Comparison of ENCODE assay signal across 21 cellular contexts in genomic region chr3:153338487-153338886, GRCh38.
DNase-seq lines count a peak whose midpoint lies in the region; ATAC-seq, FAIRE-seq and TF ChIP-seq lines count a peak whose summit lies in the region.
"Had no signal": no experiment of that assay in that cellular context is flagged by ENCODE, and none has a peak within 500 bp of the region (broad histone marks: within the 10 kb centered on the region; RNA-seq: fewer than 3 reads in every experiment).

No MANE protein-coding gene starts in this region.

- H3K27me3 Mint-ChIP-seq in astrocyte (ENCODE audit: low read depth, unreplicated experiment) (no peaks in the 10 kb centered on the region), H9 (ENCODE audit: low read depth) (peaks cover 10% of the 10 kb centered on the region)
- H3K27me3 Mint-ChIP-seq: activated naive CD4-positive, alpha-beta T cell treated with anti-CD3 and anti-CD28 coated beads, Interleukin-2, amount 50 U/mL, for 24 hours; CD4-positive, alpha-beta T cell had no signal

- H2BK5ac ChIP-seq in H9 (ENCODE audit: insufficient read length, low read length), result no peak overlapping the region

- no peaks in the 10 kb centered on the region for H3K9me3 ChIP-seq in astrocyte (ENCODE audit: insufficient read depth, low read depth, low read length)
- H3K9me3 ChIP-seq in H9 (ENCODE audit: control insufficient read depth, low read depth, low read length), result peaks cover 7% of the 10 kb centered on the region
- no peaks in the 10 kb centered on the region for H3K9me3 ChIP-seq in body of pancreas
- H3K9me3 ChIP-seq: colonic mucosa, pancreas, Peyer's patch, thyroid gland had no signal

- peak overlapping the region; percentile 97 for H3K27ac Mint-ChIP-seq in astrocyte (ENCODE audit: unreplicated experiment)
- no peak overlapping the region for H3K27ac Mint-ChIP-seq in H9
- H3K27ac Mint-ChIP-seq: activated naive CD4-positive, alpha-beta T cell treated with anti-CD3 and anti-CD28 coated beads, Interleukin-2, amount 50 U/mL, for 24 hours; CD4-positive, alpha-beta T cell; WTC11 had no signal

- TF ChIP-seq POLR2A in body of pancreas (IDR thresholded peaks at IDR 0.05), result no peak

- H2BK20ac ChIP-seq in H9 (ENCODE audit: low read depth, low read length, poor library complexity, severe bottlenecking), result no peak overlapping the region

- no peak overlapping the region for H4K5ac ChIP-seq in H9 (ENCODE audit: insufficient read length, low read depth, low read length)

- no peak for FAIRE-seq in astrocyte (lab: Jason Lieb, UNC)
- FAIRE-seq: pancreas had no signal

- DNase-seq in EH (ENCODE audit: low read depth) (peak; percentile 60), astrocyte (ENCODE audit: low read depth) (peak; percentile 80), fibroblast of villous mesenchyme (ENCODE audit: low read depth) (peak; percentile 40), pons (ENCODE audit: low spot score) (peak; percentile 14), H9 (no peak), body of pancreas (no peak)
- DNase-seq in stimulated activated CD4-positive, alpha-beta T cell treated with anti-CD3 and anti-CD28 coated beads, Interleukin-2, amount 100 ng/mL, for 24 hours, result no peak
- DNase-seq: CD4-positive, alpha-beta T cell; colonic mucosa; Karpas-422; NCI-H1694; NCI-H526; pancreas; Peyer's patch; stimulated activated CD4-positive, alpha-beta T cell treated with anti-CD3 and anti-CD28 coated beads, Interleukin-1b, Interleukin-23, amount 100 ng/mL, for 48 hours; SW 1271; thyroid gland had no signal

- no peak overlapping the region for H2BK12ac ChIP-seq in H9 (ENCODE audit: insufficient read length, low read depth, low read length)

- no peak overlapping the region for H3K14ac ChIP-seq in H9 (ENCODE audit: insufficient read depth, low read length)

- H2AK5ac ChIP-seq in H9 (ENCODE audit: insufficient read length, low read length), result no peak overlapping the region

- no peak overlapping the region for H3K4ac ChIP-seq in H9 (ENCODE audit: low read depth, low read length)

- peaks cover 37% of the 10 kb centered on the region for H3K4me1 Mint-ChIP-seq in astrocyte (ENCODE audit: low read depth, unreplicated experiment)
- peaks cover 0 to 2% of the 10 kb centered on the region in 2 experiments; a peak in 1 of 4 replicates for H3K4me1 Mint-ChIP-seq in H9
- H3K4me1 Mint-ChIP-seq: activated naive CD4-positive, alpha-beta T cell treated with anti-CD3 and anti-CD28 coated beads, Interleukin-2, amount 50 U/mL, for 24 hours; WTC11 had no signal

- no peak overlapping the region for H2BK120ac ChIP-seq in H9 (ENCODE audit: low read depth, low read length, poor library complexity, severe bottlenecking)

- no peak overlapping the region for H3K18ac ChIP-seq in H9 (ENCODE audit: insufficient read length, low read depth, low read length)

- H4K20me1 ChIP-seq in astrocyte (ENCODE audit: insufficient read depth, low read length), result no peaks in the 10 kb centered on the region
- H4K20me1 ChIP-seq in H9 (ENCODE audit: control insufficient read depth, insufficient read depth, insufficient read length), result no peaks in the 10 kb centered on the region

- H3K23me2 ChIP-seq in H9 (ENCODE audit: insufficient read length, low read depth, low read length, poor library complexity, severe bottlenecking), result no peaks in the 10 kb centered on the region

- H4K91ac ChIP-seq in H9 (ENCODE audit: insufficient read length, low read depth, low read length), result no peak overlapping the region

- ATAC-seq in HG03439 (IDR thresholded peaks at IDR 0.05; ENCODE audit: unreplicated experiment), result no peak
- ATAC-seq in body of pancreas, result no peak
- ATAC-seq: WTC11 had no signal

- no peak overlapping the region for H3K9ac ChIP-seq in astrocyte (ENCODE audit: low read length)
- no peak overlapping the region for H3K9ac ChIP-seq in H9 (ENCODE audit: extremely low read depth, insufficient read length, low read length)

- H3K9me3 Mint-ChIP-seq in astrocyte (ENCODE audit: unreplicated experiment) (peaks cover 7% of the 10 kb centered on the region), H9 (peaks cover 18 to 24% of the 10 kb centered on the region in 2 experiments)
- H3K9me3 Mint-ChIP-seq: activated naive CD4-positive, alpha-beta T cell treated with anti-CD3 and anti-CD28 coated beads, Interleukin-2, amount 50 U/mL, for 24 hours had no signal

- no peak overlapping the region for H3K56ac ChIP-seq in H9 (ENCODE audit: insufficient read length, low read depth, low read length)

- no peaks in the 10 kb centered on the region for H3K36me3 ChIP-seq in astrocyte (ENCODE audit: insufficient read depth, low read length)
- H3K36me3 ChIP-seq in body of pancreas (replicated peaks in 1 of 2; ENCODE audit: insufficient read depth in 1 of 2, low read depth in 2 of 2), result no peaks in the 10 kb centered on the region
- H3K36me3 ChIP-seq: colonic mucosa, pancreas, Peyer's patch, thyroid gland had no signal

- intact Hi-C loops in body of pancreas (cut with DNase I), result no loop called here

- H3K4me2 ChIP-seq in astrocyte (ENCODE audit: low read length) (peak overlapping the region; percentile 0), H9 (ENCODE audit: insufficient read depth, insufficient read length, low read length) (no peak overlapping the region)

- H2AFZ ChIP-seq in astrocyte (ENCODE audit: low read depth, low read length) (no peak overlapping the region), H9 (ENCODE audit: low read length) (no peak overlapping the region)

- H3K36me3 Mint-ChIP-seq in astrocyte (ENCODE audit: low read depth, unreplicated experiment) (peaks cover 5% of the 10 kb centered on the region), H9 (ENCODE audit: insufficient read depth in 1 of 3, low read depth in 3 of 3) (peaks cover 11 to 19% (median 12%) of the 10 kb centered on the region in 3 experiments)
- H3K36me3 Mint-ChIP-seq: activated naive CD4-positive, alpha-beta T cell treated with anti-CD3 and anti-CD28 coated beads, Interleukin-2, amount 50 U/mL, for 24 hours had no signal

- no peak overlapping the region for H3K23ac ChIP-seq in H9 (ENCODE audit: insufficient read length, low read depth, low read length)

- no peak overlapping the region for H3K27ac ChIP-seq in astrocyte (ENCODE audit: low read depth, low read length)
- no peak overlapping the region for H3K27ac ChIP-seq in H9 (ENCODE audit: insufficient read length, low read depth, low read length)
- no peak overlapping the region for H3K27ac ChIP-seq in body of pancreas
- H3K27ac ChIP-seq: colonic mucosa, HL-60, Peyer's patch, thyroid gland had no signal

- no peak overlapping the region for H3T11ph ChIP-seq in H9 (ENCODE audit: low read length)

- H2BK15ac ChIP-seq in H9 (ENCODE audit: low read depth, low read length), result no peak overlapping the region

- peaks cover 8% of the 10 kb centered on the region for H3K4me1 ChIP-seq in astrocyte (ENCODE audit: insufficient read depth, low read length)
- H3K4me1 ChIP-seq in H9 (ENCODE audit: insufficient read depth, low read length), result no peaks in the 10 kb centered on the region
- no peaks in the 10 kb centered on the region for H3K4me1 ChIP-seq in body of pancreas
- H3K4me1 ChIP-seq: colonic mucosa, pancreas, Peyer's patch had no signal

- H4K8ac ChIP-seq in H9 (replicated peaks; ENCODE audit: insufficient read length, low read depth, low read length), result no peak overlapping the region

- TF ChIP-seq CTCF in astrocyte (IDR thresholded peaks at IDR 0.05; ENCODE audit: insufficient read depth, low read depth, low read length) (no peak), fibroblast of villous mesenchyme (IDR thresholded peaks at IDR 0.05; ENCODE audit: insufficient read depth, low read depth, low read length) (no peak), H9 (conservative IDR thresholded peaks at IDR 0.05) (no peak), body of pancreas (IDR thresholded peaks at IDR 0.05) (no peak)

- no CpG with 5 or more reads among the region's 3 CpGs for WGBS in H9 (ENCODE audit: extremely low coverage, insufficient read length, low lambda C conversion rate)
- 40 to 62% methylated on average over 3 of the region's 3 CpGs for WGBS in body of pancreas, 2 donors

- no peak overlapping the region for H3K4me3 Mint-ChIP-seq in astrocyte (ENCODE audit: unreplicated experiment)
- H3K4me3 Mint-ChIP-seq in H9, result no peak overlapping the region
- H3K4me3 Mint-ChIP-seq: activated naive CD4-positive, alpha-beta T cell treated with anti-CD3 and anti-CD28 coated beads, Interleukin-2, amount 50 U/mL, for 24 hours; CD4-positive, alpha-beta T cell; WTC11 had no signal

- H3K27me3 ChIP-seq in astrocyte (ENCODE audit: insufficient read depth, low read length), result no peaks in the 10 kb centered on the region
- no peaks in the 10 kb centered on the region for H3K27me3 ChIP-seq in H9 (ENCODE audit: insufficient read depth, low read length)
- no peaks in the 10 kb centered on the region for H3K27me3 ChIP-seq in body of pancreas
- H3K27me3 ChIP-seq: colonic mucosa, pancreas, Peyer's patch, thyroid gland had no signal

- H3K4me3 ChIP-seq in astrocyte (ENCODE audit: insufficient read depth, low read depth, low read length) (no peak overlapping the region), fibroblast of villous mesenchyme (ENCODE audit: low read depth, low read length) (no peak overlapping the region), body of pancreas (no peak overlapping the region)
- H3K4me3 ChIP-seq: colonic mucosa, pancreas, Peyer's patch, thyroid gland had no signal

- H3K79me1 ChIP-seq in H9 (ENCODE audit: insufficient read depth, low read depth, low read length, poor library complexity, severe bottlenecking), result no peaks in the 10 kb centered on the region

- H3K79me2 ChIP-seq in astrocyte (ENCODE audit: insufficient read depth, low read length), result no peaks in the 10 kb centered on the region
- no peaks in the 10 kb centered on the region for H3K79me2 ChIP-seq in H9 (ENCODE audit: insufficient read depth, low read length)

Comparison
In these comparisons a context has a peak if more than half of its experiments do, and no peak if none do; other contexts are left out.
1. DNase-seq: peak in EH (single experiment), astrocyte (single experiment), fibroblast of villous mesenchyme (single experiment) and pons (single experiment); none in H9 (single experiment), stimulated activated CD4-positive, alpha-beta T cell treated with anti-CD3 and anti-CD28 coated beads, Interleukin-2, amount 100 ng/mL, for 24 hours (0 of 2) and body of pancreas (0 of 4).